Comparison of ENCODE assay signal across 8 cellular contexts in genomic region chr11:6481924-6482275, GRCh38. TPM values are rescaled to one million over a fixed set of nuclear protein-coding genes. Genes with fewer than 3 reads are reported as not detected.
DNase-seq lines count a peak whose midpoint lies in the region; ATAC-seq and TF ChIP-seq lines count a peak whose summit lies in the region.

No MANE protein-coding gene starts in this region.

- H3K4me3 Mint-ChIP-seq in T-helper 2 cell treated with Interferon-gamma antibody and Interleukin-4, amounts not matched to agents 5 μg/mL and 100 μg/mL, for 36 hours: peak overlapping the region; percentile 94

- H3K36me3 ChIP-seq in cardiac muscle cell (peaks cover 24% of the 10 kb centered on the region), gastrocnemius medialis (peaks cover 0 to 56% of the 10 kb centered on the region in 2 donors)

- H3K4me1 Mint-ChIP-seq in T-helper 2 cell treated with Interferon-gamma antibody and Interleukin-4, amounts not matched to agents 5 μg/mL and 100 μg/mL, for 36 hours (ENCODE audit: low read depth): peaks cover 34% of the 10 kb centered on the region

- peaks cover 27% of the 10 kb centered on the region for H3K36me3 Mint-ChIP-seq in T-helper 2 cell treated with Interferon-gamma antibody and Interleukin-4, amounts not matched to agents 5 μg/mL and 100 μg/mL, for 36 hours (ENCODE audit: low read depth)

- H3K27me3 ChIP-seq in cardiac muscle cell (no peaks in the 10 kb centered on the region), gastrocnemius medialis (no peaks in the 10 kb centered on the region)

- H3K4me1 ChIP-seq in cardiac muscle cell (ENCODE audit: low read depth) (peaks cover 8% of the 10 kb centered on the region), gastrocnemius medialis (peaks cover 24 to 31% of the 10 kb centered on the region in 2 donors)

- intact Hi-C loops in Right ventricle myocardium superior (cut with DNase I): no loop called here
- intact Hi-C loops in gastrocnemius medialis (cut with DNase I; ENCODE audit: low total_unique reads): loop anchor here (1.0 to 5.0 kb wide), 6 partner anchors 92 to 1507 kb away; partner anchors contain the start of genes CNGA4, ILK, RRP8 and SMPD1

- peak in 1 of 2 donors; percentile 13 for DNase-seq in cardiac muscle cell (ENCODE audit: low read depth in 1 of 2, low spot score in 1 of 2)
- DNase-seq in Right ventricle myocardium superior: no peak
- no peak for DNase-seq in T-helper 2 cell treated with Interferon-gamma antibody and Interleukin-4, amounts not matched to agents 5 μg/mL and 100 μg/mL, for 36 hours (ENCODE audit: low spot score)
- DNase-seq in foreskin fibroblast: peak in 1 of 2 donors; percentile 30
- DNase-seq in gastrocnemius medialis: no peak
- DNase-seq in GM19238 (ENCODE audit: insufficient read length, low spot score): no peak

- peak overlapping the region; percentile 97 for H3K27ac Mint-ChIP-seq in T-helper 2 cell treated with Interferon-gamma antibody and Interleukin-4, amounts not matched to agents 5 μg/mL and 100 μg/mL, for 36 hours

- TF ChIP-seq CTCF in cardiac muscle cell (IDR thresholded peaks at IDR 0.05; ENCODE audit: low read depth, low read length) (no peak), foreskin fibroblast (IDR thresholded peaks at IDR 0.05; ENCODE audit: low read depth, low read length) (no peak), gastrocnemius medialis (IDR thresholded peaks at IDR 0.05 in 4 of 5, conservative IDR thresholded peaks at IDR 0.05 in 1 of 5) (no peak)

- ATAC-seq in Right ventricle myocardium superior (ENCODE audit: poor library complexity) (no peak), gastrocnemius medialis (peak; percentile 7 to 11), GM18867 (IDR thresholded peaks at IDR 0.05; ENCODE audit: unreplicated experiment) (no peak), HG03521 (IDR thresholded peaks at IDR 0.05; ENCODE audit: unreplicated experiment) (no peak)

- H3K27me3 Mint-ChIP-seq in T-helper 2 cell treated with Interferon-gamma antibody and Interleukin-4, amounts not matched to agents 5 μg/mL and 100 μg/mL, for 36 hours (ENCODE audit: low read depth): no peaks in the 10 kb centered on the region

- H3K27ac ChIP-seq in cardiac muscle cell: peak overlapping the region; percentile 99
- peak overlapping the region; percentile 93 to 97 (median 94) for H3K27ac ChIP-seq in gastrocnemius medialis

- peak overlapping the region; percentile 79 for H3K4me3 ChIP-seq in cardiac muscle cell
- peak overlapping the region; percentile 93 to 97 for H3K4me3 ChIP-seq in foreskin fibroblast (ENCODE audit: low read depth in 1 of 2, low read length in 2 of 2)
- H3K4me3 ChIP-seq in gastrocnemius medialis: peak overlapping the region; percentile 85 to 95 (median 87)

- in situ Hi-C loops in gastrocnemius medialis (cut with MboI; ENCODE audit: low sequenced_read_pairs in 4 of 4): loop anchor here in 3 of 4 donors (25.0 kb wide), 1 partner anchor 245 kb away; the partner anchor contains the start of genes CNGA4 (in 3 of the 3) and FHIP1B (in 3 of the 3)

- H3K9me3 ChIP-seq in cardiac muscle cell (ENCODE audit: low read depth) (no peaks in the 10 kb centered on the region), gastrocnemius medialis (no peaks in the 10 kb centered on the region)

- H3K9me3 Mint-ChIP-seq in T-helper 2 cell treated with Interferon-gamma antibody and Interleukin-4, amounts not matched to agents 5 μg/mL and 100 μg/mL, for 36 hours: no peaks in the 10 kb centered on the region

- TF ChIP-seq POLR2A in gastrocnemius medialis (IDR thresholded peaks at IDR 0.05): no peak

RNA-seq across cellular contexts. Expression of gene TIMM10B, which starts 0.6 kb away (rescaled TPM):
- 33.7 and 62.0 TPM in 2 replicates for total RNA-seq in cardiac muscle cell
- 39.0 and 46.2 TPM in 2 replicates for polyA plus RNA-seq in cardiac muscle cell
- 14.1 TPM for total RNA-seq in Right ventricle myocardium superior
- total RNA-seq in gastrocnemius medialis: 10 to 100 TPM; 10.0 to 14.5 (median 12.4) TPM

RNA-seq across cellular contexts. Expression of gene ARFIP2, which starts 0.8 kb away (rescaled TPM):
- 52.7 and 56.7 TPM in 2 replicates for total RNA-seq in cardiac muscle cell
- 60.1 and 68.9 TPM in 2 replicates for polyA plus RNA-seq in cardiac muscle cell
- 13.9 TPM for total RNA-seq in Right ventricle myocardium superior
- total RNA-seq in gastrocnemius medialis: 10 to 100 TPM; 20.1 to 27.8 (median 24.4) TPM

RNA-seq across cellular contexts. Expression of gene TRIM3, which starts 8.2 kb away (rescaled TPM):
- total RNA-seq in cardiac muscle cell (25.3 and 27.5 TPM in 2 replicates), Right ventricle myocardium superior (11.4 TPM), gastrocnemius medialis (10 to 100 TPM; 15.3 to 20.0 (median 16.5) TPM)
- 21.5 and 21.9 TPM in 2 replicates for polyA plus RNA-seq in cardiac muscle cell

RNA-seq across cellular contexts. Expression of gene DNHD1, which starts 15.2 kb away (rescaled TPM):
- total RNA-seq in cardiac muscle cell: 9.2 and 24.5 TPM in 2 replicates
- 8.8 and 10.5 TPM in 2 replicates for polyA plus RNA-seq in cardiac muscle cell
- 4.2 TPM for total RNA-seq in Right ventricle myocardium superior
- total RNA-seq in gastrocnemius medialis: 10 to 100 TPM in 1 of 4 donors, 1 to 10 TPM in 3; 3.4 to 10.5 (median 4.3) TPM

RNA-seq across cellular contexts. Expression of gene HPX, which starts 41.1 kb away (rescaled TPM):
- total RNA-seq in cardiac muscle cell: 0.95 TPM in 1 of 2 replicates, not detected in the other
- polyA plus RNA-seq in cardiac muscle cell: 0.73 and 2.3 TPM in 2 replicates
- 0.35 TPM for total RNA-seq in Right ventricle myocardium superior
- total RNA-seq in gastrocnemius medialis: 10 to 100 TPM in 1 of 4 donors, 1 to 10 TPM in 1, not detected in 2; 8.7 to 17.6 TPM

Comparison
In these comparisons a context has a peak if more than half of its experiments do, and no peak if none do; other contexts are left out.
1. ATAC-seq: peak in gastrocnemius medialis (2 of 2); none in Right ventricle myocardium superior (single experiment), GM18867 (single experiment) and HG03521 (single experiment).
2. Peak in every context shown above with its lines, with median percentiles within 50 percentile points of each other: H3K4me3 ChIP-seq.